In genomic region chr5:181099453-181100086, GRCh38 we compare ENCODE assay signal across 22 cellular contexts. TPM values are rescaled to one million over a fixed set of nuclear protein-coding genes. Genes with fewer than 3 reads are reported as not detected.
DNase-seq lines count a peak whose midpoint lies in the region; ATAC-seq and TF ChIP-seq lines count a peak whose summit lies in the region.
"Had no signal": no experiment of that assay in that cellular context is flagged by ENCODE, and none has a peak within 500 bp of the region (broad histone marks: within the 10 kb centered on the region; RNA-seq: fewer than 3 reads in every experiment).

No MANE protein-coding gene starts in this region.

- H3K9me3 Mint-ChIP-seq in T-helper 2 cell treated with Interferon-gamma antibody and Interleukin-4, amounts not matched to agents 5 μg/mL and 100 μg/mL, for 36 hours = no peaks in the 10 kb centered on the region
- peaks cover 17% of the 10 kb centered on the region for H3K9me3 Mint-ChIP-seq in nephron progenitor cell
- H3K9me3 Mint-ChIP-seq: activated naive CD4-positive, alpha-beta T cell treated with anti-CD3 and anti-CD28 coated beads, Interleukin-2, amount 50 U/mL, for 72 hours; dendritic cell treated with granulocyte-macrophage colony-stimulating factor and Interleukin-4, amounts not matched to agents 40 ng/mL and 50 ng/mL, for 4 days had no signal

- no peak overlapping the region for H3K27ac Mint-ChIP-seq in T-helper 2 cell treated with Interferon-gamma antibody and Interleukin-4, amounts not matched to agents 5 μg/mL and 100 μg/mL, for 36 hours
- no peak overlapping the region for H3K27ac Mint-ChIP-seq in nephron progenitor cell
- H3K27ac Mint-ChIP-seq: activated CD4-positive, alpha-beta T cell treated with anti-CD3 and anti-CD28 coated beads for 36 hours; CD14-positive monocyte; dendritic cell treated with granulocyte-macrophage colony-stimulating factor and Interleukin-4, amounts not matched to agents 40 ng/mL and 50 ng/mL, for 4 days had no signal

- H3K4me1 Mint-ChIP-seq in T-helper 2 cell treated with Interferon-gamma antibody and Interleukin-4, amounts not matched to agents 5 μg/mL and 100 μg/mL, for 36 hours (ENCODE audit: low read depth) = peaks cover 5% of the 10 kb centered on the region
- peaks cover 7% of the 10 kb centered on the region for H3K4me1 Mint-ChIP-seq in nephron progenitor cell

- peak overlapping the region; percentile 15 for H3K4me3 Mint-ChIP-seq in T-helper 2 cell treated with Interferon-gamma antibody and Interleukin-4, amounts not matched to agents 5 μg/mL and 100 μg/mL, for 36 hours
- peak overlapping the region; percentile 37 for H3K4me3 Mint-ChIP-seq in nephron progenitor cell
- H3K4me3 Mint-ChIP-seq: activated CD4-positive, alpha-beta T cell treated with anti-CD3 and anti-CD28 coated beads for 36 hours; dendritic cell treated with granulocyte-macrophage colony-stimulating factor and Interleukin-4, amounts not matched to agents 40 ng/mL and 50 ng/mL, for 4 days had no signal

- no peaks in the 10 kb centered on the region for H3K36me3 Mint-ChIP-seq in T-helper 2 cell treated with Interferon-gamma antibody and Interleukin-4, amounts not matched to agents 5 μg/mL and 100 μg/mL, for 36 hours (ENCODE audit: low read depth)
- H3K36me3 Mint-ChIP-seq in nephron progenitor cell (ENCODE audit: low read depth) = no peaks in the 10 kb centered on the region

- peaks cover 30% of the 10 kb centered on the region for H3K27me3 Mint-ChIP-seq in T-helper 2 cell treated with Interferon-gamma antibody and Interleukin-4, amounts not matched to agents 5 μg/mL and 100 μg/mL, for 36 hours (ENCODE audit: low read depth)
- peaks cover 43% of the 10 kb centered on the region for H3K27me3 Mint-ChIP-seq in nephron progenitor cell (ENCODE audit: low read depth, poor library complexity)

- TF ChIP-seq CTCF in GM20000 (IDR thresholded peaks at IDR 0.05; ENCODE audit: extremely low read depth, missing control alignments) (no peak), nephron progenitor cell (IDR thresholded peaks at IDR 0.05) (no peak), omental fat pad (IDR thresholded peaks at IDR 0.05) (no peak)

- DNase-seq in T-helper 2 cell treated with Interferon-gamma antibody and Interleukin-4, amounts not matched to agents 5 μg/mL and 100 μg/mL, for 36 hours (ENCODE audit: low spot score) = no peak
- DNase-seq in T-helper 2 cell (no peak), GM20000 (ENCODE audit: low spot score) (peak; percentile 27), cerebellar cortex (ENCODE audit: low spot score) (peak; percentile 23), nephron progenitor cell (no peak), omental fat pad (ENCODE audit: low spot score) (no peak), NCI-H1436 treated with DMSO at 0.1 percent for 48 hours (lab: John Stamatoyannopoulos, UW) (no peak)
- DNase-seq: NCI-H2081; NCI-H510A; SHP77 treated with DMSO at 0.1 percent for 48 hours; stimulated activated CD4-positive, alpha-beta T cell treated with anti-CD3 and anti-CD28 coated beads, Interleukin-12 subunit alpha, Interleukin-12 subunit beta, amount 100 ng/mL, for 4 hours; stomach; T-helper 9 cell had no signal

- no peak for ATAC-seq in omental fat pad (ENCODE audit: low FRiP score)
- no peak for ATAC-seq in HG02884 (IDR thresholded peaks at IDR 0.05; ENCODE audit: unreplicated experiment)
- ATAC-seq: activated CD4-positive, alpha-beta T cell treated with anti-CD3 and anti-CD28 coated beads for 36 hours; activated naive CD4-positive, alpha-beta T cell treated with anti-CD3 and anti-CD28 coated beads, Interleukin-2, amount 50 U/mL, for 72 hours had no signal

RNA-seq across cellular contexts. Expression of gene OR2V1, which starts 31.4 kb away (rescaled TPM):
- total RNA-seq in omental fat pad = not detected
- total RNA-seq: A673; activated CD4-positive, alpha-beta T cell treated with anti-CD3 and anti-CD28 coated beads for 36 hours; activated naive CD4-positive, alpha-beta T cell treated with anti-CD3 and anti-CD28 coated beads, Interleukin-2, amount 50 U/mL, for 72 hours; lower leg skin; pulmonary artery endothelial cell; stomach; ureter had no signal

RNA-seq across cellular contexts. Expression of gene OR2V2, which starts 47.8 kb away (rescaled TPM):
- not detected for total RNA-seq in omental fat pad
- total RNA-seq: A673; activated CD4-positive, alpha-beta T cell treated with anti-CD3 and anti-CD28 coated beads for 36 hours; activated naive CD4-positive, alpha-beta T cell treated with anti-CD3 and anti-CD28 coated beads, Interleukin-2, amount 50 U/mL, for 72 hours; lower leg skin; pulmonary artery endothelial cell; stomach; ureter had no signal

RNA-seq across cellular contexts. Expression of gene BTNL9, which starts 59.5 kb away (rescaled TPM):
- total RNA-seq in omental fat pad = 100 to 1,000 TPM in 3 of 4 donors, 10 to 100 TPM in 1; 42.0 to 649 (median 160) TPM
- total RNA-seq: A673 had no signal

Comparison
In these comparisons a context has a peak if more than half of its experiments do, and no peak if none do; other contexts are left out.
1. DNase-seq: peak in GM20000 (single experiment) and cerebellar cortex (single experiment); none in T-helper 2 cell treated with Interferon-gamma antibody and Interleukin-4, amounts not matched to agents 5 μg/mL and 100 μg/mL, for 36 hours (single experiment), T-helper 2 cell (0 of 5), nephron progenitor cell (single experiment), omental fat pad (single experiment) and NCI-H1436 treated with DMSO at 0.1 percent for 48 hours (single experiment).